Comparison of ENCODE assay signal across 9 cellular contexts in the genomic region with DNA sequence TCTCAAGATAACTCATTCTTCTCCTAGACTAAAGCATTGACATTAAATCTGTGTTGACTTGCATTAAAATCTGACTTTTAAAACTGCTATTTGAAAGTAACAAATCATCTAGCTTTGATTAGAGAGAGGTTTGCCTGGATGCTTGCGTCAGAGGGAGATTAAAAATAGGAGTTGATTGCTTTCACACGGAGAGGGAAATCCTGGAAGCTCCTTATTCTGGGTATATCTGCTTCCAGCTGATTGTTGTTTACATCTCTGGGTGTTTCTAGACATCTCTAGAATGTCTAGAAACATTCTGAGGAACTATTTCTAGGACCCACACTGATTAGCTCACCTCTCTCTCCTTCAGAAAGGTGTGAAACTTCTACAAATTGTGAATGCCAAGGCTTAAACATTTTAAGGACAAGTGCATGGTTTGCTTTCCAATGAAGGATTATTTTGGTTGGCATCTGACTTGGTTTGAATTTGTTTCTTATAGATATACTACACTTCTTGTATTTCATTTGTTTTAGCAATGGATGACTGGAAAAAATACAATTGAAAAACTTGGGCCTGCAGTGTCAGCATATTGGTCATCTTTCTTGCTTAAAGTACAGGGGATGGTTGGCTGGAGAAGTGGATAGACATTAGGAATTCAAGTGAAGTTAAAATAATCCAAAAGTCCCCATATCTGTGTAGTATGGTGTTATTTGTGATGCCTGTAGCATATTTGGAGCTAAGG. TPM values are rescaled to one million over a fixed set of nuclear protein-coding genes. Genes with fewer than 3 reads are reported as not detected.
DNase-seq lines count a peak whose midpoint lies in the region; ATAC-seq, FAIRE-seq and TF ChIP-seq lines count a peak whose summit lies in the region.
"Had no signal": no experiment of that assay in that cellular context is flagged by ENCODE, and none has a peak within 500 bp of the region (broad histone marks: within the 10 kb centered on the region; RNA-seq: fewer than 3 reads in every experiment).

No MANE protein-coding gene starts in this region.

- no peaks in the 10 kb centered on the region for H3K36me3 Mint-ChIP-seq in activated CD8-positive, alpha-beta memory T cell treated with anti-CD3 and anti-CD28 coated beads, Interleukin-2, amount 10 ng/mL, durations not matched to agents 7 days and 5 days

- H3K4me1 Mint-ChIP-seq in activated CD8-positive, alpha-beta memory T cell treated with anti-CD3 and anti-CD28 coated beads, Interleukin-2, amount 10 ng/mL, durations not matched to agents 7 days and 5 days, result peaks cover 47% of the 10 kb centered on the region

- H3K27ac Mint-ChIP-seq in activated CD8-positive, alpha-beta memory T cell treated with anti-CD3 and anti-CD28 coated beads, Interleukin-2, amount 10 ng/mL, durations not matched to agents 7 days and 5 days, result no peak overlapping the region

- no peaks in the 10 kb centered on the region; a peak in 1 of 5 replicates for H3K27me3 ChIP-seq in HepG2 (ENCODE audit: control insufficient read depth in 1 of 2, insufficient read depth in 2 of 2, low read length in 2 of 2)
- H3K27me3 ChIP-seq: adrenal gland had no signal

- no peak for TF ChIP-seq POLR2A in HepG2 (IDR thresholded peaks at IDR 0.05; ENCODE audit: insufficient read depth in 1 of 2, low read depth in 2 of 2, low read length in 2 of 2)

- TF ChIP-seq EP300 in HepG2 (IDR thresholded peaks at IDR 0.05; ENCODE audit: low read depth in 2 of 2, low read length in 2 of 2), result no peak
- no peak for TF ChIP-seq EP300 in HepG2 (CRISPR knock-in tag; IDR thresholded peaks at IDR 0.05; ENCODE audit: borderline replicate concordance)

- DNase-seq in activated CD8-positive, alpha-beta memory T cell treated with anti-CD3 and anti-CD28 coated beads, Interleukin-2, amount 10 ng/mL, durations not matched to agents 7 days and 5 days, result no peak
- DNase-seq in activated CD8-positive, alpha-beta memory T cell treated with anti-CD3 and anti-CD28 coated beads, Interleukin-2, amount 50 U/mL, for 4 hours, result no peak
- DNase-seq in astrocyte of the hippocampus (ENCODE audit: low read depth, low spot score) (peak; percentile 29), HepG2 (ENCODE audit: low spot score) (no peak), substantia nigra (lab: John Stamatoyannopoulos, UW) (no peak), HT-29 (ENCODE audit: low spot score) (no peak), AML-193 (lab: John Stamatoyannopoulos, UW) (no peak)
- DNase-seq: adrenal gland had no signal

- H3K9ac ChIP-seq in HepG2 (ENCODE audit: insufficient read depth, low read depth, low read length), result peak overlapping the region; percentile 97

- peak overlapping the region; percentile 85 for H3K4me3 Mint-ChIP-seq in activated CD8-positive, alpha-beta memory T cell treated with anti-CD3 and anti-CD28 coated beads, Interleukin-2, amount 10 ng/mL, durations not matched to agents 7 days and 5 days

- no peaks in the 10 kb centered on the region for H3K9me3 ChIP-seq in HepG2 (ENCODE audit: low read length)
- H3K9me3 ChIP-seq: adrenal gland had no signal

- H3K4me2 ChIP-seq in HepG2 (ENCODE audit: low read depth, low read length), result peak overlapping the region; percentile 88

- intact Hi-C loops in HepG2 (cut with micrococcal nuclease; ENCODE audit: unreplicated experiment), result loop anchor here (5.0 to 10.0 kb wide), 3 partner anchors 40 to 228 kb away; no protein-coding TSS in a partner anchor

- H3K4me1 ChIP-seq in HepG2 (ENCODE audit: insufficient read depth, low read length), result peaks cover 57% of the 10 kb centered on the region

- POLR2A ChIA-PET in HepG2 (lab: Yijun Ruan, JAX), result interaction anchor here (0.9 to 3.9 kb wide), 3 partner anchors 17 to 42 kb away, joined by 3 to 27 read pairs (median 5); no protein-coding TSS in a partner anchor

- peak overlapping the region; percentile 93 for H3K27ac ChIP-seq in HepG2 (ENCODE audit: extremely low read length, insufficient read depth, low read length)
- H3K27ac ChIP-seq in substantia nigra (ENCODE audit: low read depth, low read length, poor library complexity, severe bottlenecking), result peak overlapping the region; percentile 100

- no peaks in the 10 kb centered on the region; the same call in 1 of the 2 replicates for H4K20me1 ChIP-seq in HepG2 (ENCODE audit: insufficient read depth, low read length)

- no peaks in the 10 kb centered on the region for H3K36me3 ChIP-seq in HepG2 (replicated peaks in 1 of 2; ENCODE audit: control insufficient read depth in 1 of 2, insufficient read depth in 2 of 2, low read length in 2 of 2)
- H3K36me3 ChIP-seq: adrenal gland had no signal

- no peak for FAIRE-seq in HepG2 (lab: Jason Lieb, UNC)

- no peak for TF ChIP-seq RAD21 in HepG2 (CRISPR knock-in tag; IDR thresholded peaks at IDR 0.05)

- in situ Hi-C loops in HepG2 (cut with HindIII; ENCODE audit: extremely low pct_ligation_motif_present, low pct_unique_long_range_greater_than_20kb), result loop anchor here (5.0 kb wide), 1 partner anchor 130 kb away; no protein-coding TSS in a partner anchor

- no peak overlapping the region for H2AFZ ChIP-seq in HepG2 (ENCODE audit: low read length)

- H3K4me3 ChIP-seq in HepG2 (replicated peaks in 1 of 3; ENCODE audit: insufficient read depth in 1 of 3, low read depth in 2 of 3, low read length in 3 of 3), result peak overlapping the region; percentile 89 to 98 (median 90)

- no TSS peak for BruUV-seq in HepG2 (replicated peaks; lab: Mats Ljungman, UMichigan)

- H3K79me2 ChIP-seq in HepG2 (ENCODE audit: insufficient read depth, low read length), result peaks cover 69% of the 10 kb centered on the region

- CTCF ChIA-PET in activated CD8-positive, alpha-beta memory T cell treated with anti-CD3 and anti-CD28 coated beads, Interleukin-2, amount 10 ng/mL, durations not matched to agents 7 days and 5 days (lab: Charles Lee), result interaction anchor here (0.8 to 11.1 kb wide), 10 partner anchors 7 to 258 kb away, joined by 3 to 135 read pairs (median 6); no protein-coding TSS in a partner anchor
- CTCF ChIA-PET in HepG2 (lab: Yijun Ruan, JAX; ENCODE audit: low intra/inter-chr PET ratio, low total read pairs), result no interaction called here

- 16% methylated on average over 2 of the region's 2 CpGs for WGBS in HepG2 (ENCODE audit: low lambda C conversion rate)

- ATAC-seq in activated CD8-positive, alpha-beta memory T cell treated with anti-CD3 and anti-CD28 coated beads, Interleukin-2, amount 10 ng/mL, durations not matched to agents 7 days and 5 days, result no peak
- no peak for ATAC-seq in HepG2
- no peak for ATAC-seq in HG03135 (IDR thresholded peaks at IDR 0.05; ENCODE audit: unreplicated experiment)

- H3K27me3 Mint-ChIP-seq in activated CD8-positive, alpha-beta memory T cell treated with anti-CD3 and anti-CD28 coated beads, Interleukin-2, amount 10 ng/mL, durations not matched to agents 7 days and 5 days, result no peaks in the 10 kb centered on the region

- H3K9me3 Mint-ChIP-seq in activated CD8-positive, alpha-beta memory T cell treated with anti-CD3 and anti-CD28 coated beads, Interleukin-2, amount 10 ng/mL, durations not matched to agents 7 days and 5 days (ENCODE audit: low read depth), result no peaks in the 10 kb centered on the region

- TF ChIP-seq CTCF in HepG2 (CRISPR knock-in tag; IDR thresholded peaks at IDR 0.05), result no peak

TF ChIP-seq in HepG2, 621 proteins besides CTCF, POLR2A, EP300 and RAD21:
- TF ChIP-seq RBFOX2 (IDR thresholded peaks at IDR 0.05; ENCODE audit: low read depth, low read length), result 0 out of 2 replicates have a peak, but pooled peaks have one; percentile 28
- TF ChIP-seq, protein P1, sequence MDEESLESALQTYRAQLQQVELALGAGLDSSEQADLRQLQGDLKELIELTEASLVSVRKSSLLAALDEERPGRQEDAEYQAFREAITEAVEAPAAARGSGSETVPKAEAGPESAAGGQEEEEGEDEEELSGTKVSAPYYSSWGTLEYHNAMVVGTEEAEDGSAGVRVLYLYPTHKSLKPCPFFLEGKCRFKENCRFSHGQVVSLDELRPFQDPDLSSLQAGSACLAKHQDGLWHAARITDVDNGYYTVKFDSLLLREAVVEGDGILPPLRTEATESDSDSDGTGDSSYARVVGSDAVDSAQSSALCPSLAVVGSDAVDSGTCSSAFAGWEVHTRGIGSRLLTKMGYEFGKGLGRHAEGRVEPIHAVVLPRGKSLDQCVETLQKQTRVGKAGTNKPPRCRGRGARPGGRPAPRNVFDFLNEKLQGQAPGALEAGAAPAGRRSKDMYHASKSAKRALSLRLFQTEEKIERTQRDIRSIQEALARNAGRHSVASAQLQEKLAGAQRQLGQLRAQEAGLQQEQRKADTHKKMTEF (CRISPR knock-in tag; IDR thresholded peaks at IDR 0.05), result no peak
- peak; percentile 48 for TF ChIP-seq MAFF (IDR thresholded peaks at IDR 0.05; ENCODE audit: low read depth, low read length)
- TF ChIP-seq MAFK (conservative IDR thresholded peaks at IDR 0.05 in 1 of 2, IDR thresholded peaks at IDR 0.05 in 1 of 2; ENCODE audit: low read length in 2 of 2), result peak; percentile 72
- TF ChIP-seq ZNF441 (CRISPR knock-in tag; IDR thresholded peaks at IDR 0.05; ENCODE audit: borderline replicate concordance), result no peak

RNA-seq across cellular contexts. Expression of a gene that starts 2.1 kb away (rescaled TPM):
- total RNA-seq in activated CD8-positive, alpha-beta memory T cell treated with anti-CD3 and anti-CD28 coated beads, Interleukin-2, amount 10 ng/mL, durations not matched to agents 7 days and 5 days, result 10 to 100 TPM; 14.7 to 14.8 TPM
- 35.8 and 52.4 TPM in 2 replicates for total RNA-seq in HepG2 (2016; rRNA removed; fragmentation: Illumina TruSeq; extraction: Trizol)
- total RNA-seq in HepG2 (2016; cell fraction: cytosol; rRNA removed; fragmentation: Illumina TruSeq; extraction: Trizol; ENCODE audit: low read depth), result 7.9 and 8.0 TPM in 2 replicates
- total RNA-seq in HepG2 (2016; cell fraction: insoluble cytoplasmic fraction; rRNA removed; fragmentation: Illumina TruSeq; extraction: Trizol), result 36.4 and 48.2 TPM in 2 replicates
- total RNA-seq in HepG2 (2016; cell fraction: membrane; rRNA removed; fragmentation: Illumina TruSeq; extraction: Trizol), result 13.9 and 15.2 TPM in 2 replicates
- total RNA-seq in HepG2 (2016; cell fraction: nucleus; rRNA removed; fragmentation: Illumina TruSeq; extraction: Trizol), result 36.6 and 40.2 TPM in 2 replicates
- 28.6 and 32.1 TPM in 2 replicates for polyA plus RNA-seq in HepG2 (2011; rRNA removed)
- 23.1 and 27.1 TPM in 2 replicates for polyA plus RNA-seq in HepG2 (2011; cell fraction: cytosol; rRNA removed)
- polyA plus RNA-seq in HepG2 (2011; cell fraction: nucleus; rRNA removed), result 29.8 and 33.8 TPM in 2 replicates
- 19.5 and 22.8 TPM in 2 replicates for polyA plus RNA-seq in HepG2 (2012)
- polyA plus RNA-seq in HepG2 (2016; cell fraction: cytosol; fragmentation: Illumina TruSeq; extraction: Trizol; ENCODE audit: low read depth), result 0.80 and 0.85 TPM in 2 replicates
- 29.6 and 31.2 TPM in 2 replicates for polyA plus RNA-seq in HepG2 (2016; cell fraction: insoluble cytoplasmic fraction; fragmentation: Illumina TruSeq; extraction: Trizol; ENCODE audit: low read depth)
- polyA plus RNA-seq in HepG2 (2016; cell fraction: membrane; fragmentation: Illumina TruSeq; extraction: Trizol; ENCODE audit: low read depth), result 2.8 and 3.7 TPM in 2 replicates
- polyA plus RNA-seq in HepG2 (2016; cell fraction: nucleus; fragmentation: Illumina TruSeq; extraction: Trizol; ENCODE audit: insufficient read depth, low read depth), result 29.3 and 32.4 TPM in 2 replicates
- polyA minus RNA-seq in HepG2 (2011; rRNA and poly(A)+ RNA removed; ENCODE audit: low replicate concordance), result 63.8 and 156 TPM in 2 replicates
- polyA minus RNA-seq in HepG2 (2011; cell fraction: cytosol; rRNA and poly(A)+ RNA removed), result 51.0 and 54.1 TPM in 2 replicates
- polyA minus RNA-seq in HepG2 (2011; cell fraction: nucleus; rRNA and poly(A)+ RNA removed), result 58.8 and 79.2 TPM in 2 replicates
- total RNA-seq in HT-29 (2014; rRNA removed; shearing (Covaris generic)), result 18.3 and 21.4 TPM in 2 replicates
